ENCODE assay signal across 19 cellular contexts in the genomic region with DNA sequence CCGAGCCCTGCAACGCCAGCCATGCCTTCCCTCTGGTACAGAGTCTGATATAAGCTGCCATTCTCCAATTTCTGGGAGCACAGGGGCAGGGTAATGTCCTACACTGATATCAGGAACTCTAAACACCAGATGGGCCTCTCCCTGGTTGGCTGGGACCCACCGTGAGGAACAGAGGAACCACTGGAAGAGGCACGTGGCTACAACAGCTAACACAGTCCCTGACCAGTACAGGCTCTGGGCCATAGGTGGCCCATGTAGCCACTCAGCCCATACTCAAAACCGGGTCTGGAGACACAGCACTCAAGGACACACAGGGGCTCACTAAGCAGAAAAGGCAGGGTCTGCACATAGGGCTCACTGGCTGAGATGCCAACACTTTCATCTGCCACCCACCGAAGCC. TPM values are rescaled to one million over a fixed set of nuclear protein-coding genes. Genes with fewer than 3 reads are reported as not detected.
"Had no signal": no experiment of that assay in that cellular context is flagged by ENCODE, and none has a peak within 500 bp of the region (broad histone marks: within the 10 kb centered on the region; RNA-seq: fewer than 3 reads in every experiment).

No MANE protein-coding gene starts in this region.

- DNase-seq: activated B cell treated with CpG ODN at 0.5 μM for 24 hours; activated CD4-positive, alpha-beta T cell treated with anti-CD3 and anti-CD28 coated beads for 4 hours; activated gamma-delta T cell treated with Interleukin-2 at 50 U/mL for 16 hours; amygdala; glutamatergic neuron; hypothalamus; stimulated activated naive CD8-positive, alpha-beta T cell treated with anti-CD3 and anti-CD28 coated beads, Interleukin-15, amount 100 ng/mL, for 72 hours; transverse colon had no signal

- H3K27ac ChIP-seq: foreskin keratinocyte, prostate gland, right atrium auricular region, suprapubic skin, transverse colon, vagina had no signal

- H3K36me3 ChIP-seq: prostate gland, right atrium auricular region, suprapubic skin, transverse colon, vagina had no signal

- H3K9me3 Mint-ChIP-seq: stimulated activated naive CD8-positive, alpha-beta T cell treated with anti-CD3 and anti-CD28 coated beads, Interleukin-15, amount 100 ng/mL, for 72 hours had no signal

- H3K4me1 ChIP-seq: foreskin keratinocyte, prostate gland, right atrium auricular region, suprapubic skin, transverse colon, vagina had no signal

- H3K27ac Mint-ChIP-seq: activated B cell treated with CpG ODN at 0.5 μM for 24 hours; activated T-helper 1 cell treated with anti-CD3 and anti-CD28 coated beads, Interleukin-12 subunit alpha, Interleukin-12 subunit beta, Interleukin-2, Interleukin-4 antibody, amounts not matched to agents 30 ng/mL and 10 ng/mL and 1 ng/mL, durations not matched to agents 14 hours and 24 hours and 36 hours; T-helper 2 cell treated with Interferon-gamma antibody and Interleukin-4, amounts not matched to agents 5 μg/mL and 100 μg/mL, for 36 hours had no signal

- H3K4me3 Mint-ChIP-seq: activated B cell treated with CpG ODN at 0.5 μM for 24 hours; activated T-helper 1 cell treated with anti-CD3 and anti-CD28 coated beads, Interleukin-12 subunit alpha, Interleukin-12 subunit beta, Interleukin-2, Interleukin-4 antibody, amounts not matched to agents 30 ng/mL and 10 ng/mL and 1 ng/mL, durations not matched to agents 14 hours and 24 hours and 36 hours; neural crest cell; stimulated activated naive CD8-positive, alpha-beta T cell treated with anti-CD3 and anti-CD28 coated beads, Interleukin-15, amount 100 ng/mL, for 72 hours; T-helper 2 cell treated with Interferon-gamma antibody and Interleukin-4, amounts not matched to agents 5 μg/mL and 100 μg/mL, for 36 hours had no signal

- ATAC-seq: activated naive CD4-positive, alpha-beta T cell treated with anti-CD3 and anti-CD28 coated beads, Interleukin-2, amount 50 U/mL, for 72 hours; foreskin keratinocyte; left lobe of liver; stimulated activated naive CD8-positive, alpha-beta T cell treated with anti-CD3 and anti-CD28 coated beads, Interleukin-15, amount 100 ng/mL, for 72 hours had no signal

- H3K27me3 ChIP-seq: right atrium auricular region, suprapubic skin, transverse colon, vagina had no signal

- H3K9me3 ChIP-seq: prostate gland had no signal

- H3K27me3 Mint-ChIP-seq: activated B cell treated with CpG ODN at 0.5 μM for 24 hours; stimulated activated naive CD8-positive, alpha-beta T cell treated with anti-CD3 and anti-CD28 coated beads, Interleukin-15, amount 100 ng/mL, for 72 hours had no signal

- H3K4me3 ChIP-seq: lung, prostate gland, right atrium auricular region, suprapubic skin, transverse colon, vagina had no signal

RNA-seq across cellular contexts. Expression of gene NUP210, which starts 13.9 kb away (rescaled TPM):
- total RNA-seq: foreskin keratinocyte had no signal
- polyA plus RNA-seq: foreskin keratinocyte had no signal
